In the genomic region with DNA sequence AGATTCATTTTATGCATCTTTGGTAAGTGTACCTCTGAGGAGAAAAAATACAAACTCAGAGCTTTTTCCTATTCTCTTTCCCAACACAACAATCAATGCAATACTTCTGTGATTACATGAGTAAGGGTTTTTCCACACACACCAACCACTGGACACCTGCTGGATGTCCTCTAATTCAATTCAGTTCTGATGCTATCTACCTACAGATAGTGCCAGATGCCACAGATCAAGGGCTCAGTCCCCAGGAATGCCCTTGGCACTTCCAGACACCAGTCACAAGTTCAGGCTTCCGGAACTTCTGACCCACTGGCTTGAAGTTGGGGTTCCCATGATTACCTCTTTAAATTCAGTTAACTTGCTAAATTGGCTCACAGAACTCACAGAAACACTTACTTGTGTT, we compare ENCODE assay signal across 9 cellular contexts.
"Had no signal": no experiment of that assay in that cellular context is flagged by ENCODE, and none has a peak within 500 bp of the region (broad histone marks: within the 10 kb centered on the region; RNA-seq: fewer than 3 reads in every experiment).

No MANE protein-coding gene starts in this region.

- FAIRE-seq: HepG2 had no signal

- H3K27ac ChIP-seq: GM23248, HL-60, KMS-11 had no signal

- H3K9ac ChIP-seq: GM23248, KMS-11 had no signal

- H3K27me3 Mint-ChIP-seq: IgD-negative memory B cell had no signal

- H3K4me1 Mint-ChIP-seq: IgD-negative memory B cell had no signal

- H3K4me3 Mint-ChIP-seq: IgD-negative memory B cell had no signal

- H3K36me3 Mint-ChIP-seq: IgD-negative memory B cell had no signal

- DNase-seq: GM23248, GOT3, H7, HCEC 1CT, KBM-7 had no signal

- H3K4me3 ChIP-seq: GM23248 had no signal

- H3K4me2 ChIP-seq: KMS-11 had no signal

- ATAC-seq: HepG2 had no signal

- H2AFZ ChIP-seq: GM23248 had no signal
